ENCODE assay signal across 8 cellular contexts in genomic region chr2:219495531-219496122, GRCh38. TPM values are rescaled to one million over a fixed set of nuclear protein-coding genes. Genes with fewer than 3 reads are reported as not detected.
DNase-seq lines count a peak whose midpoint lies in the region; ATAC-seq and TF ChIP-seq lines count a peak whose summit lies in the region.

No MANE protein-coding gene starts in this region.

- H2BK15ac ChIP-seq in mesendoderm (replicated peaks; ENCODE audit: low read depth) = no peak overlapping the region

- no peak overlapping the region for H3K4ac ChIP-seq in mesendoderm (ENCODE audit: low read depth, low read length)

- TF ChIP-seq CTCF in WERI-Rb-1 (IDR thresholded peaks at IDR 0.05; ENCODE audit: low read depth, low read length) = peak; percentile 61

- H3K79me1 ChIP-seq in mesendoderm (ENCODE audit: low read length) = peaks cover 2% of the 10 kb centered on the region

- H2BK5ac ChIP-seq in mesendoderm (ENCODE audit: low read length) = no peak overlapping the region

- no peak overlapping the region for H3K4me3 ChIP-seq in BLaER1
- H3K4me3 ChIP-seq in WERI-Rb-1 (ENCODE audit: low read depth, low read length) = no peak overlapping the region
- H3K4me3 ChIP-seq in mesendoderm (ENCODE audit: low read length) = no peak overlapping the region

- no peaks in the 10 kb centered on the region for H3K79me2 ChIP-seq in mesendoderm (ENCODE audit: control insufficient read depth, insufficient read depth, low read length)

- H3K27me3 ChIP-seq in BLaER1 (peaks cover 46% of the 10 kb centered on the region), WERI-Rb-1 (ENCODE audit: insufficient read depth, low read depth, severe bottlenecking) (no peaks in the 10 kb centered on the region), mesendoderm (ENCODE audit: insufficient read depth, low read length, poor library complexity) (peaks cover 20% of the 10 kb centered on the region)

- peak overlapping the region; percentile 62 for H3K4me2 ChIP-seq in BLaER1
- H3K4me2 ChIP-seq in mesendoderm (ENCODE audit: low read length) = no peak overlapping the region

- H4K5ac ChIP-seq in mesendoderm (ENCODE audit: low read length) = no peak overlapping the region

- H3K27ac ChIP-seq in BLaER1 (no peak overlapping the region), WERI-Rb-1 (peak overlapping the region; percentile 32), mesendoderm (ENCODE audit: low read depth, low read length) (no peak overlapping the region)

- peak; percentile 14 for ATAC-seq in stimulated activated naive CD8-positive, alpha-beta T cell treated with anti-CD3 and anti-CD28 coated beads, Interleukin-15, Interleukin-2, amounts not matched to agents 100 U/mL and 50 U/mL, for 24 hours
- ATAC-seq in HG03135 (IDR thresholded peaks at IDR 0.05; ENCODE audit: unreplicated experiment) = no peak

- H3K18ac ChIP-seq in mesendoderm (ENCODE audit: low read length) = no peak overlapping the region

- no peak overlapping the region for H3K56ac ChIP-seq in mesendoderm (ENCODE audit: low read length)

- H3K9ac ChIP-seq in BLaER1 = no peak overlapping the region
- no peak overlapping the region for H3K9ac ChIP-seq in mesendoderm (ENCODE audit: low read length)

- no peak overlapping the region for H4K8ac ChIP-seq in mesendoderm (ENCODE audit: low read depth, low read length)

- no peak overlapping the region for H2BK120ac ChIP-seq in mesendoderm (ENCODE audit: low read depth, low read length)

- H3K4me1 ChIP-seq in BLaER1 (peaks cover 47% of the 10 kb centered on the region), mesendoderm (ENCODE audit: control insufficient read depth, low read depth, low read length) (peaks cover 17% of the 10 kb centered on the region)

- H2AK5ac ChIP-seq in mesendoderm (ENCODE audit: low read length) = no peak overlapping the region

- H3K23ac ChIP-seq in mesendoderm (ENCODE audit: low read length) = no peak overlapping the region

- no peaks in the 10 kb centered on the region for H3K36me3 ChIP-seq in BLaER1
- no peaks in the 10 kb centered on the region for H3K36me3 ChIP-seq in WERI-Rb-1
- H3K36me3 ChIP-seq in mesendoderm (ENCODE audit: control insufficient read depth, insufficient read depth, low read length) = no peaks in the 10 kb centered on the region

- no CpG with 5 or more reads among the region's 14 CpGs for WGBS in mesendoderm (ENCODE audit: extremely low coverage, insufficient coverage, low lambda C conversion rate)

- DNase-seq in GM19240 (ENCODE audit: insufficient read length, low spot score) (peak; percentile 84), NCI-H2171 treated with DMSO at 0.1 percent for 48 hours (lab: John Stamatoyannopoulos, UW) (peak; percentile 69), WERI-Rb-1 (peak; percentile 90), dermis microvascular lymphatic vessel endothelial cell (ENCODE audit: low read depth in 2 of 2) (peak; percentile 45 to 75), mesendoderm (peak; percentile 92)
- peak; percentile 73 for DNase-seq in stimulated activated naive CD8-positive, alpha-beta T cell treated with anti-CD3 and anti-CD28 coated beads, Interleukin-15, Interleukin-2, amounts not matched to agents 100 U/mL and 50 U/mL, for 24 hours

- no peaks in the 10 kb centered on the region for H3K9me3 ChIP-seq in BLaER1
- no peaks in the 10 kb centered on the region for H3K9me3 ChIP-seq in WERI-Rb-1 (ENCODE audit: severe bottlenecking)

- H4K20me1 ChIP-seq in BLaER1 = no peaks in the 10 kb centered on the region

RNA-seq across cellular contexts. Expression of gene GMPPA, which starts 3.1 kb away (rescaled TPM):
- 22.2 and 28.7 TPM in 2 replicates for total RNA-seq in dermis microvascular lymphatic vessel endothelial cell
- 20.4 TPM for polyA plus RNA-seq in mesendoderm (2013, experiment 1 of 2)
- 20.2 TPM for polyA plus RNA-seq in mesendoderm (2013, experiment 2 of 2)

RNA-seq across cellular contexts. Expression of gene ASIC4, which starts 18.7 kb away (rescaled TPM):
- not detected in 2 replicates for total RNA-seq in dermis microvascular lymphatic vessel endothelial cell
- polyA plus RNA-seq in mesendoderm (2013, experiment 1 of 2) = not detected
- polyA plus RNA-seq in mesendoderm (2013, experiment 2 of 2) = 0.01 TPM

RNA-seq across cellular contexts. Expression of gene CHPF, which starts 48.0 kb away (rescaled TPM):
- total RNA-seq in dermis microvascular lymphatic vessel endothelial cell = 0.26 and 0.89 TPM in 2 replicates
- 50.4 TPM for polyA plus RNA-seq in mesendoderm (2013, experiment 1 of 2)
- 50.4 TPM for polyA plus RNA-seq in mesendoderm (2013, experiment 2 of 2)

RNA-seq across cellular contexts. Expression of gene TMEM198, which starts 48.2 kb away (rescaled TPM):
- total RNA-seq in dermis microvascular lymphatic vessel endothelial cell = not detected in 2 replicates
- polyA plus RNA-seq in mesendoderm (2013, experiment 1 of 2) = 3.7 TPM
- polyA plus RNA-seq in mesendoderm (2013, experiment 2 of 2) = 3.7 TPM
